Comparison of ENCODE assay signal across 29 cellular contexts in genomic region chr6:36019167-36019566, GRCh38. TPM values are rescaled to one million over a fixed set of nuclear protein-coding genes. Genes with fewer than 3 reads are reported as not detected.
"Had no signal": no experiment of that assay in that cellular context is flagged by ENCODE, and none has a peak within 500 bp of the region (broad histone marks: within the 10 kb centered on the region; RNA-seq: fewer than 3 reads in every experiment).

No MANE protein-coding gene starts in this region.

- H3K27me3 ChIP-seq: brain microvascular endothelial cell, neural progenitor cell, vagina had no signal

- H3K4me3 ChIP-seq: coronary artery, neural progenitor cell, prostate gland, right atrium auricular region, skin epidermis, suprapubic skin, transverse colon, vagina had no signal

- H3K36me3 ChIP-seq: brain microvascular endothelial cell, neural progenitor cell, prostate gland, right atrium auricular region, suprapubic skin, transverse colon, vagina had no signal

- H3K27ac ChIP-seq: brain microvascular endothelial cell, coronary artery, foreskin keratinocyte, neural progenitor cell, prostate gland, right atrium auricular region, skin epidermis, suprapubic skin, transverse colon, vagina had no signal

- H3K4me1 ChIP-seq: foreskin keratinocyte, prostate gland, vagina had no signal

- DNase-seq: activated B cell treated with CpG ODN at 0.5 μM for 24 hours; activated CD4-positive, alpha-beta memory T cell treated with anti-CD3 and anti-CD28 coated beads, Interleukin-2, amount 10 ng/mL, durations not matched to agents 7 days and 5 days; activated CD4-positive, alpha-beta T cell treated with anti-CD3 and anti-CD28 coated beads for 48 hours; activated CD8-positive, alpha-beta memory T cell treated with anti-CD3 and anti-CD28 coated beads, Interleukin-2, amount 10 ng/mL, durations not matched to agents 7 days and 5 days; activated naive CD4-positive, alpha-beta T cell treated with anti-CD3 and anti-CD28 coated beads for 36 hours; activated T-cell treated with anti-CD3 and anti-CD28 coated beads, Interleukin-2, amount 50 U/mL, for 1 hour; brain microvascular endothelial cell; foreskin keratinocyte; hippocampal formation; left cardiac atrium; mesenchymal stem cell; naive thymus-derived CD4-positive, alpha-beta T cell; stimulated activated CD4-positive, alpha-beta T cell treated with anti-CD3 and anti-CD28 coated beads, Interleukin-15, amount 100 ng/mL, for 24 hours; stimulated activated CD4-positive, alpha-beta T cell treated with anti-CD3 and anti-CD28 coated beads, Interleukin-2, amount 100 ng/mL, for 48 hours; stimulated activated naive CD8-positive, alpha-beta T cell treated with anti-CD3 and anti-CD28 coated beads, Interleukin-15, amount 100 ng/mL, for 72 hours; transverse colon had no signal

- H3K9me3 ChIP-seq: prostate gland, right atrium auricular region, suprapubic skin, transverse colon, vagina had no signal

- H3K36me3 Mint-ChIP-seq: activated CD8-positive, alpha-beta memory T cell treated with anti-CD3 and anti-CD28 coated beads, Interleukin-2, amount 10 ng/mL, durations not matched to agents 7 days and 5 days; neural progenitor cell had no signal

- H3K27ac Mint-ChIP-seq: activated B cell treated with CpG ODN at 0.5 μM for 24 hours; activated CD4-positive, alpha-beta memory T cell treated with anti-CD3 and anti-CD28 coated beads, Interleukin-2, amount 10 ng/mL, durations not matched to agents 7 days and 5 days; activated CD8-positive, alpha-beta memory T cell treated with anti-CD3 and anti-CD28 coated beads, Interleukin-2, amount 10 ng/mL, durations not matched to agents 7 days and 5 days; activated naive CD4-positive, alpha-beta T cell treated with anti-CD3 and anti-CD28 coated beads for 36 hours; activated T-helper 17 cell treated with anti-CD3 and anti-CD28 coated beads, Interleukin-2, amount 50 U/mL, for 72 hours; naive thymus-derived CD4-positive, alpha-beta T cell; neural progenitor cell; stimulated activated naive CD8-positive, alpha-beta T cell treated with anti-CD3 and anti-CD28 coated beads, Interleukin-15, amount 100 ng/mL, for 72 hours had no signal

- H3K4me3 Mint-ChIP-seq: activated B cell treated with CpG ODN at 0.5 μM for 24 hours; activated CD4-positive, alpha-beta memory T cell treated with anti-CD3 and anti-CD28 coated beads, Interleukin-2, amount 10 ng/mL, durations not matched to agents 7 days and 5 days; activated CD8-positive, alpha-beta memory T cell treated with anti-CD3 and anti-CD28 coated beads, Interleukin-2, amount 10 ng/mL, durations not matched to agents 7 days and 5 days; activated naive CD4-positive, alpha-beta T cell treated with anti-CD3 and anti-CD28 coated beads for 36 hours; activated T-helper 17 cell treated with anti-CD3 and anti-CD28 coated beads, Interleukin-2, amount 50 U/mL, for 72 hours; naive thymus-derived CD4-positive, alpha-beta T cell; neural progenitor cell; stimulated activated naive CD8-positive, alpha-beta T cell treated with anti-CD3 and anti-CD28 coated beads, Interleukin-15, amount 100 ng/mL, for 72 hours had no signal

- H3K9me3 Mint-ChIP-seq: activated B cell treated with CpG ODN at 0.5 μM for 24 hours; activated CD4-positive, alpha-beta memory T cell treated with anti-CD3 and anti-CD28 coated beads, Interleukin-2, amount 10 ng/mL, durations not matched to agents 7 days and 5 days; activated naive CD4-positive, alpha-beta T cell treated with anti-CD3 and anti-CD28 coated beads for 36 hours; activated T-helper 17 cell treated with anti-CD3 and anti-CD28 coated beads, Interleukin-2, amount 50 U/mL, for 72 hours; neural progenitor cell; stimulated activated naive CD8-positive, alpha-beta T cell treated with anti-CD3 and anti-CD28 coated beads, Interleukin-15, amount 100 ng/mL, for 72 hours had no signal

RNA-seq across cellular contexts. Expression of gene SLC26A8, which starts 5.3 kb away (rescaled TPM):
- total RNA-seq: activated B cell treated with CpG ODN at 0.5 μM for 24 hours; activated CD4-positive, alpha-beta memory T cell treated with anti-CD3 and anti-CD28 coated beads, Interleukin-2, amount 10 ng/mL, durations not matched to agents 7 days and 5 days; activated CD8-positive, alpha-beta memory T cell treated with anti-CD3 and anti-CD28 coated beads, Interleukin-2, amount 10 ng/mL, durations not matched to agents 7 days and 5 days; activated naive CD4-positive, alpha-beta T cell treated with anti-CD3 and anti-CD28 coated beads for 36 hours; activated T-helper 17 cell treated with anti-CD3 and anti-CD28 coated beads, Interleukin-2, amount 50 U/mL, for 72 hours; epithelial cell of proximal tubule; fibroblast of lung; foreskin keratinocyte; lower leg skin; mucosa of gallbladder; osteocyte; right atrium auricular region; suprapubic skin; vagina had no signal
- polyA plus RNA-seq: fibroblast of lung; naive thymus-derived CD4-positive, alpha-beta T cell had no signal
